Comparison of ENCODE assay signal across 26 cellular contexts in genomic region chr2:30737326-30737610, GRCh38.
"Had no signal": no experiment of that assay in that cellular context is flagged by ENCODE, and none has a peak within 500 bp of the region (broad histone marks: within the 10 kb centered on the region; RNA-seq: fewer than 3 reads in every experiment).

No MANE protein-coding gene starts in this region.

- DNase-seq: heart right ventricle; islet precursor cell; left ventricle myocardium inferior; mesendoderm; midbrain; mucosa of descending colon; naive thymus-derived CD4-positive, alpha-beta T cell; ovary; right lobe of liver; stimulated activated CD4-positive, alpha-beta T cell treated with anti-CD3 and anti-CD28 coated beads, Interleukin-12 subunit alpha, Interleukin-12 subunit beta, amount 100 ng/mL, for 4 hours; stimulated activated CD4-positive, alpha-beta T cell treated with anti-CD3 and anti-CD28 coated beads, Interleukin-15, amount 100 ng/mL, for 24 hours; stimulated activated CD4-positive, alpha-beta T cell treated with anti-CD3 and anti-CD28 coated beads, Interleukin-2, amount 100 ng/mL, for 24 hours; stimulated activated CD4-positive, alpha-beta T cell treated with anti-CD3 and anti-CD28 coated beads, Interleukin-4, amount 100 ng/mL, for 24 hours; stimulated activated naive CD4-positive, alpha-beta T cell; trophoblast cell; uterus had no signal

- H3K9me3 ChIP-seq: heart right ventricle, left ventricle myocardium inferior, mucosa of descending colon, neutrophil, ovary, right atrium auricular region, right lobe of liver, suprapubic skin, thoracic aorta, tibial artery, uterus had no signal

- H3K4me3 ChIP-seq: heart right ventricle, hepatocyte, left ventricle myocardium inferior, lung, mucosa of descending colon, ovary, right atrium auricular region, right lobe of liver, smooth muscle cell, suprapubic skin, thoracic aorta, tibial artery, uterus had no signal

- H3K27ac ChIP-seq: heart right ventricle, hepatocyte, left ventricle myocardium inferior, neutrophil, ovary, right atrium auricular region, right lobe of liver, suprapubic skin, thoracic aorta, tibial artery, uterus had no signal

- H3K4me1 ChIP-seq: heart right ventricle, left ventricle myocardium inferior, right atrium auricular region, right lobe of liver, suprapubic skin, tibial artery, uterus had no signal

- H3K36me3 ChIP-seq: heart right ventricle, left ventricle myocardium inferior, neutrophil, ovary, right atrium auricular region, right lobe of liver, suprapubic skin, thoracic aorta, tibial artery, uterus had no signal

- H3K27me3 ChIP-seq: hepatocyte, ovary, right atrium auricular region, right lobe of liver, uterus had no signal

- ATAC-seq: heart right ventricle; mucosa of descending colon; naive thymus-derived CD4-positive, alpha-beta T cell; natural killer cell treated with Interleukin-12 subunit alpha and Interleukin-12 subunit beta and Interleukin-15 and Interleukin-18, amount 100 ng/mL, for 72 hours; right lobe of liver; stimulated activated effector memory CD8-positive, alpha-beta T cell treated with anti-CD3 and anti-CD28 coated beads, Interleukin-12 subunit alpha, Interleukin-12 subunit beta, amount 100 ng/mL, for 72 hours had no signal
